ENCODE assay signal across 9 cellular contexts in genomic region chr19:342128-342455, GRCh38. TPM values are rescaled to one million over a fixed set of nuclear protein-coding genes. Genes with fewer than 3 reads are reported as not detected.
DNase-seq lines count a peak whose midpoint lies in the region; ATAC-seq, FAIRE-seq and TF ChIP-seq lines count a peak whose summit lies in the region.
"Had no signal": no experiment of that assay in that cellular context is flagged by ENCODE, and none has a peak within 500 bp of the region (broad histone marks: within the 10 kb centered on the region; RNA-seq: fewer than 3 reads in every experiment).

No MANE protein-coding gene starts in this region.

- peaks cover 7 to 11% of the 10 kb centered on the region in 2 donors for H3K4me1 ChIP-seq in breast epithelium
- peaks cover 17% of the 10 kb centered on the region for H3K4me1 ChIP-seq in GM12878 (ENCODE audit: control insufficient read depth, insufficient read depth, low read length)
- H3K4me1 ChIP-seq in upper lobe of left lung: peaks cover 29 to 44% (median 35%) of the 10 kb centered on the region in 4 donors

- RAD21 ChIA-PET in GM12878 (lab: Charles Lee; ENCODE audit: unreplicated experiment): no interaction called here

- no peaks in the 10 kb centered on the region for H3K27me3 ChIP-seq in breast epithelium
- no peaks in the 10 kb centered on the region for H3K27me3 ChIP-seq in GM12878 (replicated peaks in 1 of 2; ENCODE audit: control insufficient read depth in 2 of 2, insufficient read depth in 2 of 2, low read length in 1 of 2)
- H3K27me3 ChIP-seq in upper lobe of left lung: no peaks in the 10 kb centered on the region

- ATAC-seq in GM12878 (no peak), upper lobe of left lung (ENCODE audit: low FRiP score in 2 of 2) (no peak), HG03039 (IDR thresholded peaks at IDR 0.05; ENCODE audit: unreplicated experiment) (no peak)

- H3K79me2 ChIP-seq in GM12878 (ENCODE audit: control insufficient read depth, insufficient read depth, low read length): peaks cover 39% of the 10 kb centered on the region

- no TSS peak for BruUV-seq in MCF 10A (replicated peaks; lab: Mats Ljungman, UMichigan)
- BruUV-seq in GM12878 (replicated peaks; lab: Mats Ljungman, UMichigan): no TSS peak

- H2AFZ ChIP-seq in GM12878 (ENCODE audit: control insufficient read depth, low read depth, low read length): no peak overlapping the region

- peak overlapping the region in 1 of 3 donors; percentile 98 for H3K4me3 ChIP-seq in breast epithelium
- H3K4me3 ChIP-seq in GM12878: 0 out of 2 replicates have a peak overlapping the region, but pooled peaks have one; percentile 72
- H3K4me3 ChIP-seq in upper lobe of left lung: peak overlapping the region in 2 of 4 donors; percentile 91 to 99

- POLR2A ChIA-PET in MCF 10A (lab: Yijun Ruan, JAX): interaction anchor here (0.6 to 1.8 kb wide), 4 partner anchors 7 to 190 kb away, joined by 3 to 6 read pairs (median 4); no protein-coding TSS in a partner anchor
- POLR2A ChIA-PET in GM12878 (lab: Charles Lee): interaction anchor here (0.5 kb wide), 1 partner anchor 161 kb away, joined by 4 read pairs; no protein-coding TSS in a partner anchor

- peak overlapping the region; percentile 57 for H3K27ac Mint-ChIP-seq in MCF 10A (ENCODE audit: low read depth, unreplicated experiment)

- TF ChIP-seq RAD21 in GM12878 (IDR thresholded peaks at IDR 0.05; ENCODE audit: insufficient read depth, low read depth, low read length): no peak

- TF ChIP-seq POLR2A in breast epithelium (IDR thresholded peaks at IDR 0.05) (no peak), GM12878 (IDR thresholded peaks at IDR 0.05; ENCODE audit: low read depth, low read length) (no peak), upper lobe of left lung (IDR thresholded peaks at IDR 0.05) (no peak)

- H3K4me1 Mint-ChIP-seq in MCF 10A (ENCODE audit: insufficient read depth, unreplicated experiment): peaks cover 38% of the 10 kb centered on the region

- no peaks in the 10 kb centered on the region for H4K20me1 ChIP-seq in GM12878 (ENCODE audit: control insufficient read depth, insufficient read depth)

- no peaks in the 10 kb centered on the region for H3K9me3 ChIP-seq in breast epithelium
- H3K9me3 ChIP-seq in GM12878 (replicated peaks; ENCODE audit: control insufficient read depth, insufficient read depth, low read length): no peaks in the 10 kb centered on the region; the same call in 2 of the 3 replicates
- H3K9me3 ChIP-seq in upper lobe of left lung: no peaks in the 10 kb centered on the region

- DNase-seq in MCF 10A (ENCODE audit: unreplicated experiment) (no peak), breast epithelium (ENCODE audit: low spot score in 2 of 2) (no peak), GM12878 (ENCODE audit: low read depth, low spot score) (no peak), mesenteric fat pad (ENCODE audit: low spot score) (peak; percentile 74), upper lobe of left lung (peak in 1 of 2 donors; percentile 20), NOMO-1 treated with DMSO at 0.1 percent for 48 hours (lab: John Stamatoyannopoulos, UW; ENCODE audit: unreplicated experiment) (no peak)
- DNase-seq in activated effector memory CD4-positive, alpha-beta T cell treated with Interleukin-2 at 50 U/mL for 16 hours: no peak

- H3K9me3 Mint-ChIP-seq in MCF 10A (ENCODE audit: unreplicated experiment): no peaks in the 10 kb centered on the region

- intact Hi-C loops in MCF 10A (cut with micrococcal nuclease): loop anchor here (5.0 kb wide), 1 partner anchor 165 kb away; the partner anchor contains the start of gene TPGS1
- intact Hi-C loops in breast epithelium (cut with DNase I; ENCODE audit: low total_unique reads): no loop called here
- intact Hi-C loops in GM12878 (cut with micrococcal nuclease; ENCODE audit: unreplicated experiment): no loop called here

- TF ChIP-seq EP300 in GM12878 (IDR thresholded peaks at IDR 0.05; ENCODE audit: borderline replicate concordance in 1 of 2, control insufficient read depth in 1 of 2, low read depth in 2 of 2, low read length in 2 of 2) (no peak), upper lobe of left lung (IDR thresholded peaks at IDR 0.05) (no peak)

- TF ChIP-seq CTCF in MCF 10A (IDR thresholded peaks at IDR 0.05; ENCODE audit: unreplicated experiment) (no peak), breast epithelium (IDR thresholded peaks at IDR 0.05) (no peak), GM12878 (IDR thresholded peaks at IDR 0.05 in 2 of 3, conservative IDR thresholded peaks at IDR 0.05 in 1 of 3; ENCODE audit: control insufficient read depth in 2 of 3, extremely low read depth in 1 of 3, insufficient read depth in 1 of 3, low read depth in 3 of 3, low read length in 3 of 3) (no peak), upper lobe of left lung (IDR thresholded peaks at IDR 0.05) (no peak)

- CTCF ChIA-PET in MCF 10A (lab: Yijun Ruan, JAX) (no interaction called here), GM12878 (lab: Yijun Ruan, JAX) (interaction anchor here (1.2 to 1.4 kb wide), 2 partner anchors 70 to 164 kb away, joined by 3 read pairs; no protein-coding TSS in a partner anchor)

- in situ Hi-C loops in GM12878 (cut with MboI): no loop called here

- no peaks in the 10 kb centered on the region for H3K36me3 ChIP-seq in breast epithelium
- H3K36me3 ChIP-seq in GM12878 (ENCODE audit: control insufficient read depth in 2 of 2, insufficient read depth in 2 of 2, low read length in 1 of 2): no peaks in the 10 kb centered on the region
- no peaks in the 10 kb centered on the region for H3K36me3 ChIP-seq in upper lobe of left lung

- H3K4me2 ChIP-seq in GM12878 (ENCODE audit: control insufficient read depth, insufficient read depth): peak overlapping the region; percentile 97

- WGBS in GM12878 (ENCODE audit: insufficient coverage, insufficient replicate concordance, low lambda C conversion rate, missing lambda C conversion rate): 54% methylated on average over 10 of the region's 10 CpGs
- WGBS in upper lobe of left lung, 2 donors: 83 to 88% methylated on average over 10 of the region's 10 CpGs

- peaks cover 16% of the 10 kb centered on the region for H3K36me3 Mint-ChIP-seq in MCF 10A (ENCODE audit: insufficient read depth, unreplicated experiment)

- SMC1A ChIA-PET in GM12878 (lab: Charles Lee; ENCODE audit: uncharacterized antibody, unreplicated experiment): no interaction called here

- H3K9ac ChIP-seq in GM12878 (ENCODE audit: control insufficient read depth, insufficient read depth, low read length): peak overlapping the region; percentile 85; the same call in 1 of the 2 replicates

- H3K27me3 Mint-ChIP-seq in MCF 10A (ENCODE audit: insufficient read depth, unreplicated experiment): no peaks in the 10 kb centered on the region

- no peak for FAIRE-seq in GM12878 (lab: Jason Lieb, UNC)
- FAIRE-seq: endometrium had no signal

- H3K27ac ChIP-seq in breast epithelium (peak overlapping the region in 1 of 2 donors; percentile 90), GM12878 (ENCODE audit: control insufficient read depth, insufficient read depth) (no peak overlapping the region), upper lobe of left lung (peak overlapping the region; percentile 55 to 93 (median 83))

- H3K4me3 Mint-ChIP-seq in MCF 10A (ENCODE audit: unreplicated experiment): peak overlapping the region; percentile 72

TF ChIP-seq in GM12878, 131 proteins besides CTCF, POLR2A, EP300 and RAD21 (continues in another document):
- no peak for TF ChIP-seq YY1 (IDR thresholded peaks at IDR 0.05; ENCODE audit: low read depth, low read length)
- no peak for TF ChIP-seq DPF2 (IDR thresholded peaks at IDR 0.05)
- TF ChIP-seq RCOR1 (conservative IDR thresholded peaks at IDR 0.05; ENCODE audit: low read depth, low read length): no peak
- TF ChIP-seq YBX1 (IDR thresholded peaks at IDR 0.05): no peak

RNA-seq across cellular contexts. Expression of gene MIER2, which starts 2.5 kb away (rescaled TPM):
- total RNA-seq in MCF 10A (2022) (24.2 TPM in 2 replicates), breast epithelium (10 to 100 TPM in 2 of 3 donors, 1 to 10 TPM in 1; 5.4 to 17.0 (median 12.8) TPM), GM12878 (2014; rRNA removed) (9.8 and 11.6 TPM in 2 replicates), GM12878 (2014; rRNA removed; fragmentation: Illumina TruSeq; extraction: Trizol) (4.6 and 6.8 TPM in 2 replicates), GM12878 (2021) (22.2 and 23.6 TPM in 2 replicates), mesenteric fat pad (53.5 TPM), upper lobe of left lung (10 to 100 TPM; 16.4 to 64.8 (median 31.7) TPM)
- total RNA-seq in GM12878 (2013; cell fraction: nucleolus; rRNA removed): 36.8 and 37.2 TPM in 2 replicates
- 2.4 TPM for polyA plus RNA-seq in GM12878 (2011; ENCODE audit: low read depth)
- polyA plus RNA-seq in GM12878 (2011; rRNA removed) (6.5 and 11.6 TPM in 2 replicates), GM12878 (2014; fragmentation: Illumina TruSeq; extraction: Trizol) (10.9 and 12.5 TPM in 2 replicates), GM12878 (2014; fragmentation: Nextera tagmentation; extraction: Ambion mirVana) (under 1 TPM; 0.48 to 0.60 TPM), GM12878 (2014; rRNA removed) (14.9 and 20.6 TPM in 2 replicates), GM12878 (2016; fragmentation: Nextera tagmentation; extraction: Ambion mirVana) (10 to 100 TPM; 14.6 to 18.4 TPM)
- polyA plus RNA-seq in GM12878 (2011; cell fraction: cytosol; rRNA removed): 10.5 and 10.7 TPM in 2 replicates
- 35.7 and 51.2 TPM in 2 replicates for polyA plus RNA-seq in GM12878 (2011; cell fraction: nucleus; rRNA removed)
- polyA plus RNA-seq in GM12878 (2012): 25.2 and 25.4 TPM in 2 replicates
- polyA minus RNA-seq in GM12878 (2011; rRNA and poly(A)+ RNA removed): 18.1 and 23.6 TPM in 2 replicates
- 5.6 and 9.2 TPM in 2 replicates for polyA minus RNA-seq in GM12878 (2011; cell fraction: cytosol; rRNA and poly(A)+ RNA removed)
- 10.2 and 27.7 TPM in 2 replicates for polyA minus RNA-seq in GM12878 (2011; cell fraction: nucleus; rRNA and poly(A)+ RNA removed)

RNA-seq across cellular contexts. Expression of gene PLPP2, which starts 50.9 kb away (rescaled TPM):
- total RNA-seq in MCF 10A (2022): 5.4 and 9.4 TPM in 2 replicates
- total RNA-seq in breast epithelium: 100 to 1,000 TPM in 2 of 3 donors, under 1 TPM in 1; 0.48 to 166 (median 120) TPM
- 0.10 TPM in 1 of 2 replicates, not detected in the other for total RNA-seq in GM12878 (2013; cell fraction: nucleolus; rRNA removed)
- not detected in 2 replicates for total RNA-seq in GM12878 (2014; rRNA removed)
- not detected in 2 replicates for total RNA-seq in GM12878 (2014; rRNA removed; fragmentation: Illumina TruSeq; extraction: Trizol)
- 0.51 and 0.62 TPM in 2 replicates for total RNA-seq in GM12878 (2021)
- 0.18 TPM for polyA plus RNA-seq in GM12878 (2011; ENCODE audit: low read depth)
- polyA plus RNA-seq in GM12878 (2011; rRNA removed): 0.07 and 0.14 TPM in 2 replicates
- polyA plus RNA-seq in GM12878 (2011; cell fraction: cytosol; rRNA removed): 0.12 and 0.24 TPM in 2 replicates
- 0.15 and 0.27 TPM in 2 replicates for polyA plus RNA-seq in GM12878 (2011; cell fraction: nucleus; rRNA removed)
- polyA plus RNA-seq in GM12878 (2012): 0.36 and 0.38 TPM in 2 replicates
- not detected in 2 replicates for polyA plus RNA-seq in GM12878 (2014; fragmentation: Illumina TruSeq; extraction: Trizol)
- not detected for polyA plus RNA-seq in GM12878 (2014; fragmentation: Nextera tagmentation; extraction: Ambion mirVana)
- polyA plus RNA-seq in GM12878 (2014; rRNA removed): 0.04 TPM in 1 of 2 replicates, not detected in the other
- not detected for polyA plus RNA-seq in GM12878 (2016; fragmentation: Nextera tagmentation; extraction: Ambion mirVana)
- polyA minus RNA-seq in GM12878 (2011; rRNA and poly(A)+ RNA removed): not detected in 2 replicates
- not detected in 2 replicates for polyA minus RNA-seq in GM12878 (2011; cell fraction: cytosol; rRNA and poly(A)+ RNA removed)
- polyA minus RNA-seq in GM12878 (2011; cell fraction: nucleus; rRNA and poly(A)+ RNA removed): under 0.01 TPM in 1 of 2 replicates, not detected in the other
- total RNA-seq in mesenteric fat pad: 7.9 TPM
- total RNA-seq in upper lobe of left lung: 10 to 100 TPM in 4 of 6 donors, 1 to 10 TPM in 2; 7.1 to 50.1 (median 16.7) TPM
